ENCODE assay signal across 8 cellular contexts in the genomic region with DNA sequence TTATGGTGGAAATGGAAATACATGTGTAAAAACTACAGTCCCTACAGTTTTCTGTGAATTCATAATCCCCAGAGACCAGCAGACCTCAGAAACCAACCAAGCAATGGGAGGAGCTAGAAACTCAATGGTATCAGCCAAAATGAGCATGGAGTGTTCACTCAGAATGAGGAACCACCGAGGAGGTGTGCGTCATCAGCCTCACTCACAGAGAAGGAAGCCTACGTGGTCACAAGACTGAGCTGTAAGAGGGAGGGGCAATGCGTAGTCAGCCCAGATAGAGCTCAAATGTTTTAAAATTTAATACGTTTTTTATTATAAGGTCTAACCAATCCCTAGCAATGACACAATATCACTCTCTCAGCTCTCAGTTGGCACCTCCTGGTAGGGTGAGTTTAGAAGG. TPM values are rescaled to one million over a fixed set of nuclear protein-coding genes. Genes with fewer than 3 reads are reported as not detected.
DNase-seq lines count a peak whose midpoint lies in the region; ATAC-seq, FAIRE-seq and TF ChIP-seq lines count a peak whose summit lies in the region.

No MANE protein-coding gene starts in this region.

- FAIRE-seq in urothelium cell line (lab: Jason Lieb, UNC) = no peak

- no peaks in the 10 kb centered on the region for H3K9me2 ChIP-seq in Karpas-422 (replicated peaks; ENCODE audit: insufficient read depth, low read length)

- peak; percentile 86 for ATAC-seq in GM21528 (IDR thresholded peaks at IDR 0.05; ENCODE audit: low FRiP score, unreplicated experiment)

- H3K4me2 ChIP-seq in Karpas-422 (ENCODE audit: low read depth, low read length, poor library complexity, severe bottlenecking) = peak overlapping the region; percentile 28

- H3K9ac ChIP-seq in Karpas-422 (ENCODE audit: low read length) = no peak overlapping the region

- intact Hi-C loops in ascending aorta (cut with DNase I) = no loop called here

- no peaks in the 10 kb centered on the region for H3K79me2 ChIP-seq in Karpas-422 (ENCODE audit: low read length)

- no peaks in the 10 kb centered on the region; the same call in 1 of the 2 replicates for H4K20me1 ChIP-seq in Karpas-422 (ENCODE audit: insufficient read depth, low read depth, low read length)

- DNase-seq in GM10248 (ENCODE audit: extremely low spot score) (peak; percentile 79), Karpas-422 (peak; percentile 87), ascending aorta (ENCODE audit: low spot score in 2 of 2) (peak; percentile 68 to 84), pons (ENCODE audit: low spot score) (peak; percentile 85), urothelium cell line (ENCODE audit: low spot score) (no peak), HuH-7.5 (ENCODE audit: low spot score) (no peak), NCI-H2171 treated with DMSO at 0.1 percent for 48 hours (lab: John Stamatoyannopoulos, UW) (no peak)

- no peak overlapping the region for H2AFZ ChIP-seq in Karpas-422 (ENCODE audit: low read length)

- no peak for TF ChIP-seq CTCF in GM10248 (IDR thresholded peaks at IDR 0.05; ENCODE audit: control extremely low read depth, extremely low read depth, low read depth, missing control alignments)
- no peak for TF ChIP-seq CTCF in ascending aorta (IDR thresholded peaks at IDR 0.05)

- H3K4me1 ChIP-seq in Karpas-422 (ENCODE audit: low read length) (peaks cover 80% of the 10 kb centered on the region), ascending aorta (peaks cover 0 to 14% of the 10 kb centered on the region in 2 donors)

- CTCF ChIA-PET in GM10248 (lab: Yijun Ruan, JAX) = interaction anchor here (0.7 to 2.4 kb wide), 6 partner anchors 9 to 1126 kb away, joined by 3 to 20 read pairs (median 4); partner anchors contain the start of genes MYLK4 and WRNIP1

- no peaks in the 10 kb centered on the region for H3K9me3 ChIP-seq in Karpas-422 (ENCODE audit: low read length)
- no peaks in the 10 kb centered on the region for H3K9me3 ChIP-seq in ascending aorta

- POLR2A ChIA-PET in GM10248 (lab: Yijun Ruan, JAX) = interaction anchor here (0.6 kb wide), 1 partner anchor 104 kb away, joined by 3 read pairs; no protein-coding TSS in a partner anchor

- H3K36me3 ChIP-seq in Karpas-422 (ENCODE audit: insufficient read depth, low read length) (no peaks in the 10 kb centered on the region), ascending aorta (no peaks in the 10 kb centered on the region)

- H3K27ac ChIP-seq in Karpas-422 (ENCODE audit: low read length) = no peak overlapping the region
- H3K27ac ChIP-seq in ascending aorta = no peak overlapping the region

- H3K27me3 ChIP-seq in Karpas-422 (ENCODE audit: low read length) (no peaks in the 10 kb centered on the region), ascending aorta (no peaks in the 10 kb centered on the region)

- H3K4me3 ChIP-seq in Karpas-422 (ENCODE audit: low read length) (no peak overlapping the region), ascending aorta (no peak overlapping the region)

RNA-seq across cellular contexts. Expression of gene MYLK4, which starts 17.4 kb away (rescaled TPM):
- 0.07 and 0.78 TPM in 2 replicates for total RNA-seq in Karpas-422 (2014; rRNA removed; shearing (Covaris generic); ENCODE audit: low replicate concordance)
- total RNA-seq in ascending aorta = not detected

RNA-seq across cellular contexts. Expression of gene WRNIP1, which starts 31.9 kb away (rescaled TPM):
- 47.9 and 80.2 TPM in 2 replicates for total RNA-seq in Karpas-422 (2014; rRNA removed; shearing (Covaris generic); ENCODE audit: low replicate concordance)
- 100 TPM for total RNA-seq in ascending aorta

Comparison
In these comparisons a context has a peak if more than half of its experiments do, and no peak if none do; other contexts are left out.
1. DNase-seq: peak in GM10248 (single experiment), Karpas-422 (single experiment), ascending aorta (2 of 2) and pons (single experiment); none in urothelium cell line (single experiment), HuH-7.5 (single experiment) and NCI-H2171 treated with DMSO at 0.1 percent for 48 hours (single experiment).